In genomic region chr6:137013738-137014602, GRCh38 we compare ENCODE assay signal across 9 cellular contexts. TPM values are rescaled to one million over a fixed set of nuclear protein-coding genes. Genes with fewer than 3 reads are reported as not detected.
DNase-seq lines count a peak whose midpoint lies in the region; ATAC-seq and TF ChIP-seq lines count a peak whose summit lies in the region.
"Had no signal": no experiment of that assay in that cellular context is flagged by ENCODE, and none has a peak within 500 bp of the region (broad histone marks: within the 10 kb centered on the region; RNA-seq: fewer than 3 reads in every experiment).

No MANE protein-coding gene starts in this region.

- POLR2A ChIA-PET in AG04449 (lab: Yijun Ruan, JAX), result no interaction called here
- POLR2A ChIA-PET in CD8-positive, alpha-beta memory T cell (lab: Charles Lee), result no interaction called here

- ATAC-seq in GM18909 (IDR thresholded peaks at IDR 0.05; ENCODE audit: poor library complexity, unreplicated experiment), result no peak

- no peaks in the 10 kb centered on the region for H3K36me3 Mint-ChIP-seq in glutamatergic neuron (ENCODE audit: unreplicated experiment)
- peaks cover 0 to 3% (median 0%) of the 10 kb centered on the region in 3 donors for H3K36me3 Mint-ChIP-seq in CD8-positive, alpha-beta memory T cell

- H3K27ac ChIP-seq in suprapubic skin, result no peak overlapping the region
- no peak overlapping the region for H3K27ac ChIP-seq in CD8-positive, alpha-beta memory T cell (ENCODE audit: low read depth, low read length)

- no peaks in the 10 kb centered on the region for H3K9me3 Mint-ChIP-seq in glutamatergic neuron (ENCODE audit: unreplicated experiment)
- peaks cover 0 to 2% (median 0%) of the 10 kb centered on the region in 5 donors for H3K9me3 Mint-ChIP-seq in CD8-positive, alpha-beta memory T cell
- H3K9me3 Mint-ChIP-seq: dendritic cell treated with granulocyte-macrophage colony-stimulating factor and Interleukin-4, amounts not matched to agents 40 ng/mL and 50 ng/mL, for 4 days had no signal

- no peaks in the 10 kb centered on the region for H3K36me3 ChIP-seq in suprapubic skin
- H3K36me3 ChIP-seq in CD8-positive, alpha-beta memory T cell (ENCODE audit: insufficient read depth, low read length), result no peaks in the 10 kb centered on the region

- H3K27me3 ChIP-seq in suprapubic skin, result no peaks in the 10 kb centered on the region
- peaks cover 5% of the 10 kb centered on the region for H3K27me3 ChIP-seq in CD8-positive, alpha-beta memory T cell (ENCODE audit: insufficient read depth, low read length, poor library complexity, severe bottlenecking)

- DNase-seq in AG04449 (ENCODE audit: low read depth, low spot score) (peak; percentile 44), HFF-Myc (ENCODE audit: extremely low read depth, low read depth) (peak; percentile 9), SK-N-DZ (ENCODE audit: low spot score) (peak; percentile 79), glutamatergic neuron (no peak), suprapubic skin (ENCODE audit: low spot score in 2 of 2) (no peak), NCI-H524 treated with DMSO at 0.1 percent for 48 hours (lab: John Stamatoyannopoulos, UW) (no peak)
- no peak for DNase-seq in CD8-positive, alpha-beta memory T cell

- no peaks in the 10 kb centered on the region for H3K9me3 ChIP-seq in suprapubic skin
- no peaks in the 10 kb centered on the region for H3K9me3 ChIP-seq in CD8-positive, alpha-beta memory T cell (ENCODE audit: low read length)

- H3K27me3 Mint-ChIP-seq in glutamatergic neuron (ENCODE audit: unreplicated experiment), result no peaks in the 10 kb centered on the region
- peaks cover 39 to 78% of the 10 kb centered on the region in 2 donors for H3K27me3 Mint-ChIP-seq in CD8-positive, alpha-beta memory T cell

- TF ChIP-seq POLR2A in suprapubic skin (IDR thresholded peaks at IDR 0.05), result no peak

- H3K4me3 ChIP-seq in AG04449 (ENCODE audit: low read depth, low read length) (no peak overlapping the region), HFF-Myc (replicated peaks; ENCODE audit: low read depth, low read length) (no peak overlapping the region), suprapubic skin (no peak overlapping the region)
- H3K4me3 ChIP-seq in CD8-positive, alpha-beta memory T cell (ENCODE audit: low read length), result no peak overlapping the region

- H3K27ac Mint-ChIP-seq in glutamatergic neuron (ENCODE audit: unreplicated experiment), result no peak overlapping the region
- no peak overlapping the region for H3K27ac Mint-ChIP-seq in CD8-positive, alpha-beta memory T cell
- H3K27ac Mint-ChIP-seq: dendritic cell treated with granulocyte-macrophage colony-stimulating factor and Interleukin-4, amounts not matched to agents 40 ng/mL and 50 ng/mL, for 4 days had no signal

- 14% methylated on average over 5 of the region's 5 CpGs for WGBS in suprapubic skin

- H3K4me1 ChIP-seq in suprapubic skin, result peaks cover 16% of the 10 kb centered on the region
- H3K4me1 ChIP-seq in CD8-positive, alpha-beta memory T cell (ENCODE audit: insufficient read depth, low read length), result no peaks in the 10 kb centered on the region

- TF ChIP-seq EP300 in suprapubic skin (IDR thresholded peaks at IDR 0.05), result no peak

- TF ChIP-seq CTCF in AG04449 (IDR thresholded peaks at IDR 0.05; ENCODE audit: insufficient read depth, low read length, missing control alignments), result peak; percentile 48
- TF ChIP-seq CTCF in HFF-Myc (IDR thresholded peaks at IDR 0.05; ENCODE audit: low read depth, low read length, missing control alignments), result peak; percentile 49
- TF ChIP-seq CTCF in glutamatergic neuron (IDR thresholded peaks at IDR 0.05; ENCODE audit: partially characterized antibody, unreplicated experiment), result peak; percentile 18
- TF ChIP-seq CTCF in suprapubic skin (IDR thresholded peaks at IDR 0.05), result peak; percentile 58 to 68

- H3K4me3 Mint-ChIP-seq in glutamatergic neuron (ENCODE audit: unreplicated experiment), result no peak overlapping the region
- H3K4me3 Mint-ChIP-seq in CD8-positive, alpha-beta memory T cell, result no peak overlapping the region
- H3K4me3 Mint-ChIP-seq: dendritic cell treated with granulocyte-macrophage colony-stimulating factor and Interleukin-4, amounts not matched to agents 40 ng/mL and 50 ng/mL, for 4 days had no signal

- H3K4me1 Mint-ChIP-seq in glutamatergic neuron (ENCODE audit: low read depth, unreplicated experiment), result peaks cover 4% of the 10 kb centered on the region
- no peaks in the 10 kb centered on the region for H3K4me1 Mint-ChIP-seq in CD8-positive, alpha-beta memory T cell

- CTCF ChIA-PET in AG04449 (lab: Yijun Ruan, JAX), result interaction anchor here (0.9 to 6.3 kb wide), 9 partner anchors 10 to 190 kb away, joined by 3 to 68 read pairs (median 6); no protein-coding TSS in a partner anchor
- CTCF ChIA-PET in CD8-positive, alpha-beta memory T cell (lab: Charles Lee), result no interaction called here

RNA-seq across cellular contexts. Expression of gene IL20RA, which starts 30.8 kb away (rescaled TPM):
- 0.83 and 1.2 TPM in 2 replicates for polyA plus RNA-seq in SK-N-DZ (2014; cell fraction: cytosol; rRNA removed)
- polyA plus RNA-seq in SK-N-DZ (2014; cell fraction: nucleus; rRNA removed), result 0.24 and 0.94 TPM in 2 replicates
- total RNA-seq in glutamatergic neuron (ENCODE audit: unreplicated experiment) (not detected), suprapubic skin (10 to 100 TPM; 64.4 to 88.8 (median 72.2) TPM)
- total RNA-seq in CD8-positive, alpha-beta memory T cell, result not detected
- not detected for polyA plus RNA-seq in CD8-positive, alpha-beta memory T cell

Comparison
In these comparisons a context has a peak if more than half of its experiments do, and no peak if none do; other contexts are left out.
1. DNase-seq: peak in AG04449 (single experiment), HFF-Myc (single experiment) and SK-N-DZ (single experiment); none in glutamatergic neuron (single experiment), suprapubic skin (0 of 2), CD8-positive, alpha-beta memory T cell (0 of 5) and NCI-H524 treated with DMSO at 0.1 percent for 48 hours (single experiment).
2. RNA of gene IL20RA, which starts 30.8 kb away (total RNA-seq): 64.4 to 88.8 TPM in suprapubic skin; not detected in glutamatergic neuron (single experiment) and not detected in CD8-positive, alpha-beta memory T cell; every median in the first group is over 10 times any median in the second.
3. Peak in every context shown above with its lines, with median percentiles within 50 percentile points of each other: CTCF ChIP-seq.